13 cellular contexts compared by ENCODE assay signal in the genomic region with DNA sequence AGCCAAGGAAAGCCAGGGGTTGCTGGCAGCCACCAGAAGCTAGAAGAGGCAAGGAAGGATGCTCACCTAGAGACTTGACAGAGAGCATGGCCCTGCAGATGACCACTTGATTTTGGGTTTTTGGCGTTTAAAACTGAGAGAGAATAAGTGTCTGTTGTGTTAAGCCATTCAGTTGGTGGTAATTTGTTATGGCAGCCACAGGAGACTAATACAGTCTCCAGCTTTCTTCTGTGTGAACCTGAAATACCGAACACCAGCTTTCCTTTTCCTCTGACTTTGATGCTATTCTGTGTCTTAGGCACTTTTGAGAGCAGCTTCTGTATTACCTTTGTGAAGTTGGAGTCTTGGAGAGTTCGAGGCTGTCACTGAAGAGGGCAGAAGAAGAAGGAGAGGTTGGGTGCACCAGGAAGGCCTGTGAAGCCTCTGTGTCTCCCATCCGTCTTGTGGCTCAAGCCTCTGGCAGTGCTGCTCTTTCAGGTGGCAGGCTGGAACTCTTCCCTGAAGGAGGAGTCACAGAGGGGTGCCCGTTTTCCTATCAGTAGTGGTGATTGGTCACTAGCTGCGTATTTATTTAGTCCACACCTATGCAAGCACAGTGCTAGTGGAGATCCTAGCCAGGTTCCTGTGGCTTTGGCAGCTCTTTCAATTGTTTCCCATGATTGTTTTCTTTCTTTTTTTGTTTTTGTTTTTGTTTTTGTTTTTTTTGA. TPM values are rescaled to one million over a fixed set of nuclear protein-coding genes. Genes with fewer than 3 reads are reported as not detected.
DNase-seq lines count a peak whose midpoint lies in the region; ATAC-seq and TF ChIP-seq lines count a peak whose summit lies in the region.
"Had no signal": no experiment of that assay in that cellular context is flagged by ENCODE, and none has a peak within 500 bp of the region (broad histone marks: within the 10 kb centered on the region; RNA-seq: fewer than 3 reads in every experiment).

No MANE protein-coding gene starts in this region.

- H3K27me3 ChIP-seq in upper lobe of right lung (no peaks in the 10 kb centered on the region), GM23248 (replicated peaks; ENCODE audit: insufficient read depth) (no peaks in the 10 kb centered on the region), esophagus squamous epithelium (no peaks in the 10 kb centered on the region)

- H3K27ac Mint-ChIP-seq in stimulated activated naive CD8-positive, alpha-beta T cell treated with anti-CD3 and anti-CD28 coated beads, Interleukin-15, Interleukin-2, amounts not matched to agents 100 ng/mL and 50 ng/mL, for 24 hours = peak overlapping the region; percentile 59
- H3K27ac Mint-ChIP-seq in activated CD8-positive, alpha-beta T cell treated with anti-CD3 and anti-CD28 coated beads for 36 hours = peak overlapping the region; percentile 81
- H3K27ac Mint-ChIP-seq in memory B cell = peak overlapping the region; percentile 97

- CTCF ChIA-PET in activated CD8-positive, alpha-beta T cell treated with anti-CD3 and anti-CD28 coated beads for 36 hours (lab: Charles Lee) = interaction anchor here (1.1 to 11.3 kb wide), 4 partner anchors 8 to 37 kb away, joined by 3 to 191 read pairs (median 4); no protein-coding TSS in a partner anchor

- H3K9ac ChIP-seq in GM23248 = no peak overlapping the region

- POLR2A ChIA-PET in activated CD8-positive, alpha-beta T cell treated with anti-CD3 and anti-CD28 coated beads for 36 hours (lab: Charles Lee) = interaction anchor here (0.6 kb wide), 1 partner anchor 86 kb away, joined by 3 read pairs; no protein-coding TSS in a partner anchor

- H3K9me2 ChIP-seq in GM23248 (ENCODE audit: insufficient read depth) = no peaks in the 10 kb centered on the region

- ATAC-seq in stimulated activated naive CD8-positive, alpha-beta T cell treated with anti-CD3 and anti-CD28 coated beads, Interleukin-15, Interleukin-2, amounts not matched to agents 100 U/mL and 50 U/mL, for 24 hours = no peak
- ATAC-seq in activated CD8-positive, alpha-beta T cell treated with anti-CD3 and anti-CD28 coated beads for 36 hours = no peak
- ATAC-seq in memory B cell (ENCODE audit: low read depth) (no peak), upper lobe of right lung (peak; percentile 30), HG03378 (IDR thresholded peaks at IDR 0.05; ENCODE audit: unreplicated experiment) (no peak)
- ATAC-seq: right cardiac atrium had no signal

- H3K4me1 Mint-ChIP-seq in stimulated activated naive CD8-positive, alpha-beta T cell treated with anti-CD3 and anti-CD28 coated beads, Interleukin-15, Interleukin-2, amounts not matched to agents 100 ng/mL and 50 ng/mL, for 24 hours (ENCODE audit: low read depth) = peaks cover 85% of the 10 kb centered on the region
- H3K4me1 Mint-ChIP-seq in activated CD8-positive, alpha-beta T cell treated with anti-CD3 and anti-CD28 coated beads for 36 hours (ENCODE audit: low read depth) = peaks cover 65% of the 10 kb centered on the region
- H3K4me1 Mint-ChIP-seq in memory B cell = peaks cover 58% of the 10 kb centered on the region

- H3K9me3 ChIP-seq in upper lobe of right lung = no peaks in the 10 kb centered on the region
- H3K9me3 ChIP-seq in GM23248 (ENCODE audit: low read depth) = no peaks in the 10 kb centered on the region
- H3K9me3 ChIP-seq in esophagus squamous epithelium = no peaks in the 10 kb centered on the region

- H3K4me1 ChIP-seq in upper lobe of right lung = peaks cover 20% of the 10 kb centered on the region
- peaks cover 20% of the 10 kb centered on the region for H3K4me1 ChIP-seq in GM23248 (ENCODE audit: insufficient read depth)
- H3K4me1 ChIP-seq in esophagus squamous epithelium = peaks cover 19 to 75% (median 27%) of the 10 kb centered on the region in 3 donors

- DNase-seq in stimulated activated naive CD8-positive, alpha-beta T cell treated with anti-CD3 and anti-CD28 coated beads, Interleukin-15, Interleukin-2, amounts not matched to agents 100 U/mL and 50 U/mL, for 24 hours = no peak
- DNase-seq in activated CD8-positive, alpha-beta T cell treated with anti-CD3 and anti-CD28 coated beads for 36 hours = no peak
- DNase-seq in memory B cell (ENCODE audit: low spot score in 2 of 2) (no peak), upper lobe of right lung (no peak), GM23248 (no peak), esophagus squamous epithelium (lab: John Stamatoyannopoulos, UW) (no peak)
- DNase-seq: activated CD4-positive, CD25-positive, alpha-beta regulatory T cell; NCI-H1417; NCI-H526 treated with DMSO at 0.1 percent for 48 hours; stimulated activated CD4-positive, alpha-beta T cell treated with anti-CD3 and anti-CD28 coated beads, Interleukin-4, amount 100 ng/mL, for 4 hours had no signal

- H3K36me3 Mint-ChIP-seq in stimulated activated naive CD8-positive, alpha-beta T cell treated with anti-CD3 and anti-CD28 coated beads, Interleukin-15, Interleukin-2, amounts not matched to agents 100 ng/mL and 50 ng/mL, for 24 hours (ENCODE audit: low read depth) = peaks cover 35% of the 10 kb centered on the region
- H3K36me3 Mint-ChIP-seq in activated CD8-positive, alpha-beta T cell treated with anti-CD3 and anti-CD28 coated beads for 36 hours (ENCODE audit: low read depth) = peaks cover 49% of the 10 kb centered on the region
- peaks cover 23% of the 10 kb centered on the region for H3K36me3 Mint-ChIP-seq in memory B cell

- TF ChIP-seq POLR2A in esophagus squamous epithelium (IDR thresholded peaks at IDR 0.05) = no peak

- H4K20me1 ChIP-seq in GM23248 (ENCODE audit: insufficient read depth) = no peaks in the 10 kb centered on the region

- WGBS in GM23248 (ENCODE audit: low coverage in 1 of 2, low lambda C conversion rate in 2 of 2, missing lambda C conversion rate in 2 of 2), 2 experiments = 87 to 91% methylated on average over 6 of the region's 6 CpGs
- 85% methylated on average over 6 of the region's 6 CpGs for WGBS in esophagus squamous epithelium, 2 donors

- H3K79me2 ChIP-seq in GM23248 (ENCODE audit: insufficient read depth) = peaks cover 93% of the 10 kb centered on the region

- H3K27me3 Mint-ChIP-seq in stimulated activated naive CD8-positive, alpha-beta T cell treated with anti-CD3 and anti-CD28 coated beads, Interleukin-15, Interleukin-2, amounts not matched to agents 100 ng/mL and 50 ng/mL, for 24 hours = no peaks in the 10 kb centered on the region
- no peaks in the 10 kb centered on the region for H3K27me3 Mint-ChIP-seq in activated CD8-positive, alpha-beta T cell treated with anti-CD3 and anti-CD28 coated beads for 36 hours
- H3K27me3 Mint-ChIP-seq in memory B cell = no peaks in the 10 kb centered on the region

- H3K36me3 ChIP-seq in upper lobe of right lung = no peaks in the 10 kb centered on the region
- no peaks in the 10 kb centered on the region for H3K36me3 ChIP-seq in GM23248 (ENCODE audit: low read depth)
- H3K36me3 ChIP-seq in esophagus squamous epithelium = peaks cover 0 to 5% (median 0%) of the 10 kb centered on the region in 3 donors

- TF ChIP-seq CTCF in activated CD8-positive, alpha-beta T cell treated with anti-CD3 and anti-CD28 coated beads for 36 hours (IDR thresholded peaks at IDR 0.05) = no peak
- no peak for TF ChIP-seq CTCF in upper lobe of right lung (IDR thresholded peaks at IDR 0.05)
- no peak for TF ChIP-seq CTCF in esophagus squamous epithelium (IDR thresholded peaks at IDR 0.05)

- H2AFZ ChIP-seq in GM23248 = no peak overlapping the region

- H3K9me3 Mint-ChIP-seq in stimulated activated naive CD8-positive, alpha-beta T cell treated with anti-CD3 and anti-CD28 coated beads, Interleukin-15, Interleukin-2, amounts not matched to agents 100 ng/mL and 50 ng/mL, for 24 hours = no peaks in the 10 kb centered on the region
- H3K9me3 Mint-ChIP-seq in activated CD8-positive, alpha-beta T cell treated with anti-CD3 and anti-CD28 coated beads for 36 hours = no peaks in the 10 kb centered on the region
- no peaks in the 10 kb centered on the region for H3K9me3 Mint-ChIP-seq in memory B cell

- peak overlapping the region; percentile 100 for H3K4me3 Mint-ChIP-seq in stimulated activated naive CD8-positive, alpha-beta T cell treated with anti-CD3 and anti-CD28 coated beads, Interleukin-15, Interleukin-2, amounts not matched to agents 100 ng/mL and 50 ng/mL, for 24 hours
- H3K4me3 Mint-ChIP-seq in activated CD8-positive, alpha-beta T cell treated with anti-CD3 and anti-CD28 coated beads for 36 hours = peak overlapping the region; percentile 94
- peak overlapping the region; percentile 99 for H3K4me3 Mint-ChIP-seq in memory B cell

- in situ Hi-C loops in GM23248 (cut with MboI) = no loop called here

- no peak overlapping the region for H3K4me2 ChIP-seq in GM23248 (ENCODE audit: unreplicated experiment)

- no peak overlapping the region for H3K27ac ChIP-seq in upper lobe of right lung
- H3K27ac ChIP-seq in GM23248 = no peak overlapping the region
- H3K27ac ChIP-seq in esophagus squamous epithelium = peak overlapping the region in 1 of 4 donors; percentile 34

- peaks cover 11% of the 10 kb centered on the region; the same call in 1 of the 2 replicates for H3F3A ChIP-seq in GM23248 (ENCODE audit: insufficient read depth)

- intact Hi-C loops in activated CD8-positive, alpha-beta T cell treated with anti-CD3 and anti-CD28 coated beads for 36 hours (cut with micrococcal nuclease) = no loop called here
- intact Hi-C loops in upper lobe of right lung (cut with DNase I) (no loop called here), esophagus squamous epithelium (cut with DNase I) (no loop called here)

- H3K4me3 ChIP-seq in upper lobe of right lung = no peak overlapping the region
- no peak overlapping the region for H3K4me3 ChIP-seq in GM23248
- H3K4me3 ChIP-seq in esophagus squamous epithelium = no peak overlapping the region

RNA-seq across cellular contexts. Expression of gene TBC1D22A, which starts 2.5 kb away (rescaled TPM):
- total RNA-seq in activated CD8-positive, alpha-beta T cell treated with anti-CD3 and anti-CD28 coated beads for 36 hours = 10 to 100 TPM; 41.0 to 42.8 TPM
- total RNA-seq in upper lobe of right lung (31.3 TPM), esophagus squamous epithelium (10 to 100 TPM; 15.6 to 21.7 (median 20.5) TPM)
- total RNA-seq in GM23248 (2014; rRNA removed; shearing (Covaris generic)) = 12.3 and 13.3 TPM in 2 replicates
- polyA plus RNA-seq in GM23248 (2016; fragmentation: Nextera tagmentation; extraction: Ambion mirVana) = 16.9 and 17.9 TPM in 2 replicates

RNA-seq across cellular contexts. Expression of gene CERK, which starts 26.9 kb away (rescaled TPM):
- total RNA-seq in activated CD8-positive, alpha-beta T cell treated with anti-CD3 and anti-CD28 coated beads for 36 hours = 10 to 100 TPM; 38.4 to 41.8 TPM
- total RNA-seq in upper lobe of right lung = 28.1 TPM
- total RNA-seq in GM23248 (2014; rRNA removed; shearing (Covaris generic)) = 45.1 and 45.4 TPM in 2 replicates
- 24.3 and 25.3 TPM in 2 replicates for polyA plus RNA-seq in GM23248 (2016; fragmentation: Nextera tagmentation; extraction: Ambion mirVana)
- 10 to 100 TPM; 14.6 to 34.0 (median 26.6) TPM for total RNA-seq in esophagus squamous epithelium
